1 cellular context compared by ENCODE assay signal in genomic region chr22:31150615-31151014, GRCh38.
TF ChIP-seq lines count a peak whose summit lies in the region.

No MANE protein-coding gene starts in this region.

TF ChIP-seq in H1, 55 proteins besides CTCF, POLR2A, EP300 and RAD21 (continued from another document):
- no peak for TF ChIP-seq USF2 (IDR thresholded peaks at IDR 0.05; ENCODE audit: low read length)
- no peak for TF ChIP-seq FOSL1 (IDR thresholded peaks at IDR 0.05; ENCODE audit: insufficient read depth, low read depth, low read length)
- TF ChIP-seq SRF (IDR thresholded peaks at IDR 0.05; ENCODE audit: low read depth, low read length): no peak
- TF ChIP-seq SAP30 (IDR thresholded peaks at IDR 0.05; ENCODE audit: insufficient read depth, insufficient replicate concordance, low read length): no peak
- no peak for TF ChIP-seq NANOG (IDR thresholded peaks at IDR 0.05; ENCODE audit: insufficient read depth, low read depth, low read length, poor library complexity, severe bottlenecking)
- TF ChIP-seq EGR1 (IDR thresholded peaks at IDR 0.05; ENCODE audit: borderline replicate concordance, low read depth, low read length): no peak
- TF ChIP-seq POU5F1 (IDR thresholded peaks at IDR 0.05; ENCODE audit: low read depth, low read length): no peak
- no peak for TF ChIP-seq MAFK (IDR thresholded peaks at IDR 0.05; ENCODE audit: low read depth, low read length)
- TF ChIP-seq ATF2 (IDR thresholded peaks at IDR 0.05; ENCODE audit: low read length): no peak
- TF ChIP-seq NRF1 (IDR thresholded peaks at IDR 0.05; ENCODE audit: low read depth, low read length): no peak
- no peak for TF ChIP-seq ATF3 (IDR thresholded peaks at IDR 0.05; ENCODE audit: insufficient read depth, low read depth, low read length)
- TF ChIP-seq HDAC2 (IDR thresholded peaks at IDR 0.05; ENCODE audit: borderline replicate concordance in 1 of 2, low read depth in 2 of 2, low read length in 2 of 2): no peak
- no peak for TF ChIP-seq KDM5A (IDR thresholded peaks at IDR 0.05; ENCODE audit: low read length)
- no peak for TF ChIP-seq RBBP5 (IDR thresholded peaks at IDR 0.05; ENCODE audit: borderline replicate concordance, low read depth, low read length)
- TF ChIP-seq GABPA (IDR thresholded peaks at IDR 0.05; ENCODE audit: borderline replicate concordance, insufficient read depth, low read length): no peak
- TF ChIP-seq ZNF274 (IDR thresholded peaks at IDR 0.05; ENCODE audit: borderline replicate concordance, extremely low read depth, low read length): no peak
- no peak for TF ChIP-seq SIX5 (IDR thresholded peaks at IDR 0.05; ENCODE audit: low read depth, low read length)
- TF ChIP-seq HDAC6 (IDR thresholded peaks at IDR 0.05; ENCODE audit: low read depth, low read length): no peak
